Comparison of ENCODE assay signal across 13 cellular contexts in genomic region chr3:133799794-133800585, GRCh38. TPM values are rescaled to one million over a fixed set of nuclear protein-coding genes. Genes with fewer than 3 reads are reported as not detected.
DNase-seq lines count a peak whose midpoint lies in the region; ATAC-seq, FAIRE-seq and TF ChIP-seq lines count a peak whose summit lies in the region.
"Had no signal": no experiment of that assay in that cellular context is flagged by ENCODE, and none has a peak within 500 bp of the region (broad histone marks: within the 10 kb centered on the region; RNA-seq: fewer than 3 reads in every experiment).

No MANE protein-coding gene starts in this region.

- FAIRE-seq in GM12891 (lab: Jason Lieb, UNC), result no peak

- no peak overlapping the region for H3K27ac ChIP-seq in hepatocyte

- no peaks in the 10 kb centered on the region for H3K9me2 ChIP-seq in hepatocyte (replicated peaks; ENCODE audit: insufficient read depth)

- no peak overlapping the region for H3K4me3 Mint-ChIP-seq in natural killer cell treated with Interleukin-12 subunit alpha and Interleukin-12 subunit beta and Interleukin-15 and Interleukin-18, amount 100 ng/mL, for 72 hours
- no peak overlapping the region for H3K4me3 Mint-ChIP-seq in natural killer cell
- H3K4me3 Mint-ChIP-seq: B cell; H9; stimulated activated naive CD8-positive, alpha-beta T cell treated with anti-CD3 and anti-CD28 coated beads, Interleukin-15, Interleukin-2, amounts not matched to agents 100 ng/mL and 50 ng/mL, for 24 hours had no signal

- peaks cover 0 to under 1% of the 10 kb centered on the region in 2 donors for H3K4me1 Mint-ChIP-seq in natural killer cell treated with Interleukin-12 subunit alpha and Interleukin-12 subunit beta and Interleukin-15 and Interleukin-18, amount 100 ng/mL, for 72 hours (ENCODE audit: low read depth in 2 of 2)
- peaks cover 0 to under 1% of the 10 kb centered on the region in 2 donors for H3K4me1 Mint-ChIP-seq in natural killer cell

- no peak for TF ChIP-seq POLR2A in GM12891 (IDR thresholded peaks at IDR 0.05; ENCODE audit: low read depth, low read length)

- H2AFZ ChIP-seq in hepatocyte, result no peak overlapping the region

- intact Hi-C loops in natural killer cell (cut with micrococcal nuclease) (loop anchor here (10.0 kb wide), 1 partner anchor 1075 kb away; the partner anchor contains the start of gene NPHP3), posterior vena cava (cut with DNase I) (no loop called here)

- no peaks in the 10 kb centered on the region for H3K9me3 ChIP-seq in hepatocyte (ENCODE audit: low read depth)

- no peaks in the 10 kb centered on the region for H3K36me3 ChIP-seq in hepatocyte (replicated peaks; ENCODE audit: insufficient read depth, low read depth)

- H3K36me3 Mint-ChIP-seq in natural killer cell treated with Interleukin-12 subunit alpha and Interleukin-12 subunit beta and Interleukin-15 and Interleukin-18, amount 100 ng/mL, for 72 hours, result no peaks in the 10 kb centered on the region
- H3K36me3 Mint-ChIP-seq in natural killer cell, result no peaks in the 10 kb centered on the region

- H4K20me1 ChIP-seq in hepatocyte (ENCODE audit: insufficient read depth, poor library complexity, severe bottlenecking), result no peaks in the 10 kb centered on the region

- H3K79me2 ChIP-seq in hepatocyte, result no peaks in the 10 kb centered on the region

- H3K9me3 Mint-ChIP-seq in natural killer cell treated with Interleukin-12 subunit alpha and Interleukin-12 subunit beta and Interleukin-15 and Interleukin-18, amount 100 ng/mL, for 72 hours, result no peaks in the 10 kb centered on the region
- H3K9me3 Mint-ChIP-seq in natural killer cell, result no peaks in the 10 kb centered on the region
- H3K9me3 Mint-ChIP-seq: stimulated activated naive CD8-positive, alpha-beta T cell treated with anti-CD3 and anti-CD28 coated beads, Interleukin-15, Interleukin-2, amounts not matched to agents 100 ng/mL and 50 ng/mL, for 24 hours had no signal

- ATAC-seq in natural killer cell treated with Interleukin-12 subunit alpha and Interleukin-12 subunit beta and Interleukin-15 and Interleukin-18, amount 100 ng/mL, for 72 hours, result peak; percentile 40 to 44
- ATAC-seq in natural killer cell (no peak), SK-N-SH treated with all-trans-retinoic acid at 6 μM for 48 hours (no peak), HG02885 (IDR thresholded peaks at IDR 0.05; ENCODE audit: poor library complexity, unreplicated experiment) (no peak)

- H3K27me3 ChIP-seq in hepatocyte, result no peaks in the 10 kb centered on the region

- no peak overlapping the region for H3K4me2 ChIP-seq in hepatocyte

- TF ChIP-seq CTCF in natural killer cell (IDR thresholded peaks at IDR 0.05) (no peak), hepatocyte (IDR thresholded peaks at IDR 0.05; ENCODE audit: poor library complexity) (no peak)

- no peak overlapping the region for H3K4me3 ChIP-seq in hepatocyte

- no peak overlapping the region for H3K27ac Mint-ChIP-seq in natural killer cell treated with Interleukin-12 subunit alpha and Interleukin-12 subunit beta and Interleukin-15 and Interleukin-18, amount 100 ng/mL, for 72 hours
- no peak overlapping the region for H3K27ac Mint-ChIP-seq in natural killer cell
- H3K27ac Mint-ChIP-seq: B cell; H9; stimulated activated naive CD8-positive, alpha-beta T cell treated with anti-CD3 and anti-CD28 coated beads, Interleukin-15, Interleukin-2, amounts not matched to agents 100 ng/mL and 50 ng/mL, for 24 hours had no signal

- peaks cover 33 to 38% of the 10 kb centered on the region in 2 donors for H3K27me3 Mint-ChIP-seq in natural killer cell treated with Interleukin-12 subunit alpha and Interleukin-12 subunit beta and Interleukin-15 and Interleukin-18, amount 100 ng/mL, for 72 hours
- H3K27me3 Mint-ChIP-seq in natural killer cell (ENCODE audit: low read depth in 2 of 2), result peaks cover 26 to 71% of the 10 kb centered on the region in 2 donors

- no peaks in the 10 kb centered on the region for H3K4me1 ChIP-seq in hepatocyte (ENCODE audit: insufficient read depth)

- WGBS in hepatocyte (ENCODE audit: low lambda C conversion rate, missing lambda C conversion rate), result 82% methylated on average over 7 of the region's 7 CpGs

- no peak for DNase-seq in natural killer cell treated with Interleukin-12 subunit alpha and Interleukin-12 subunit beta and Interleukin-15 and Interleukin-18, amount 100 ng/mL, for 72 hours (ENCODE audit: low spot score)
- DNase-seq in natural killer cell (no peak), SIG-M5 (lab: John Stamatoyannopoulos, UW) (peak; percentile 18), hepatocyte (ENCODE audit: low spot score) (peak; percentile 26), posterior vena cava (ENCODE audit: low spot score) (no peak), GM12891 (ENCODE audit: insufficient read length, low spot score) (no peak)
- DNase-seq: H9, MM.1S, OCI-M1 had no signal

TF ChIP-seq in SK-N-SH treated with all-trans-retinoic acid at 6 μM for 48 hours, 23 proteins besides CTCF, POLR2A, EP300 and RAD21 (continues in another document):
- TF ChIP-seq ZNF565 (CRISPR knock-in tag; conservative IDR thresholded peaks at IDR 0.05; ENCODE audit: low read depth) (no peak), CSRNP3 (CRISPR knock-in tag; IDR thresholded peaks at IDR 0.05) (no peak), OSR1 (CRISPR knock-in tag; IDR thresholded peaks at IDR 0.05) (no peak)

TF ChIP-seq in GM12891, 5 proteins besides CTCF, POLR2A, EP300 and RAD21:
- no peak for TF ChIP-seq SPI1 (IDR thresholded peaks at IDR 0.05; ENCODE audit: low read depth, low read length)
- no peak for TF ChIP-seq TAF1 (IDR thresholded peaks at IDR 0.05; ENCODE audit: low read depth, low read length)
- TF ChIP-seq POLR2AphosphoS5 (IDR thresholded peaks at IDR 0.05; ENCODE audit: low read depth, low read length), result no peak
- TF ChIP-seq PAX5 (IDR thresholded peaks at IDR 0.05; ENCODE audit: insufficient read depth, low read length, severe bottlenecking), result no peak
TF ChIP-seq in GM12891: peak in this region for 0.

RNA-seq across cellular contexts. Expression of gene SRPRB, which starts 5.6 kb away (rescaled TPM):
- total RNA-seq in natural killer cell treated with Interleukin-12 subunit alpha and Interleukin-12 subunit beta and Interleukin-15 and Interleukin-18, amount 100 ng/mL, for 72 hours, result 10 to 100 TPM; 81.4 to 84.5 TPM
- total RNA-seq in natural killer cell, result 10 to 100 TPM; 19.8 to 26.4 (median 22.4) TPM
- 94.3 and 94.4 TPM in 2 replicates for total RNA-seq in hepatocyte
- polyA plus RNA-seq in hepatocyte, result 107 and 129 TPM in 2 replicates
- total RNA-seq in posterior vena cava, result 10 to 100 TPM; 35.7 to 42.6 TPM
- 24.3 TPM for polyA plus RNA-seq in GM12891 (2012; ENCODE audit: low read depth, missing spikeins)

RNA-seq across cellular contexts. Expression of gene TF, which starts 53.8 kb away (rescaled TPM):
- under 1 TPM; 0.78 to 0.98 TPM for total RNA-seq in natural killer cell treated with Interleukin-12 subunit alpha and Interleukin-12 subunit beta and Interleukin-15 and Interleukin-18, amount 100 ng/mL, for 72 hours
- total RNA-seq in natural killer cell (1 to 10 TPM; 2.8 to 4.3 (median 3.2) TPM), hepatocyte (373 and 577 TPM in 2 replicates), posterior vena cava (1 to 10 TPM; 1.0 to 2.8 TPM)
- polyA plus RNA-seq in hepatocyte, result 401 and 642 TPM in 2 replicates
- polyA plus RNA-seq in GM12891 (2012; ENCODE audit: low read depth, missing spikeins), result 0.06 TPM

Comparison
In these comparisons a context has a peak if more than half of its experiments do, and no peak if none do; other contexts are left out.
1. ATAC-seq: peak in natural killer cell treated with Interleukin-12 subunit alpha and Interleukin-12 subunit beta and Interleukin-15 and Interleukin-18, amount 100 ng/mL, for 72 hours (2 of 2); none in natural killer cell (0 of 3), SK-N-SH treated with all-trans-retinoic acid at 6 μM for 48 hours (single experiment) and HG02885 (single experiment).
2. DNase-seq: peak in SIG-M5 (single experiment) and hepatocyte (single experiment); none in natural killer cell treated with Interleukin-12 subunit alpha and Interleukin-12 subunit beta and Interleukin-15 and Interleukin-18, amount 100 ng/mL, for 72 hours (single experiment), natural killer cell (single experiment), posterior vena cava (single experiment) and GM12891 (single experiment).
3. RNA of gene TF, which starts 53.8 kb away (total RNA-seq): 373 to 577 TPM in hepatocyte; 2.8 to 4.3 TPM in natural killer cell, 1.0 to 2.8 TPM in posterior vena cava and 0.78 to 0.98 TPM in natural killer cell treated with Interleukin-12 subunit alpha and Interleukin-12 subunit beta and Interleukin-15 and Interleukin-18, amount 100 ng/mL, for 72 hours; every median in the first group is over 10 times any median in the second.